6 cellular contexts compared by ENCODE assay signal in genomic region chrY:22444718-22445396, GRCh38. TPM values are rescaled to one million over a fixed set of nuclear protein-coding genes. Genes with fewer than 3 reads are reported as not detected.
"Had no signal": no experiment of that assay in that cellular context is flagged by ENCODE, and none has a peak within 500 bp of the region (broad histone marks: within the 10 kb centered on the region; RNA-seq: fewer than 3 reads in every experiment).

No MANE protein-coding gene starts in this region.

RNA-seq across cellular contexts. Expression of gene RBMY1J, which starts 41.6 kb away (rescaled TPM):
- total RNA-seq: GM23338, H1, H9, HepG2, HT1080 had no signal
- polyA plus RNA-seq: GM23338, H1, HepG2, IgD-negative memory B cell had no signal
